Comparison of ENCODE assay signal across 8 cellular contexts in genomic region chr15:72306211-72306785, GRCh38. TPM values are rescaled to one million over a fixed set of nuclear protein-coding genes. Genes with fewer than 3 reads are reported as not detected.
DNase-seq lines count a peak whose midpoint lies in the region; ATAC-seq lines count a peak whose summit lies in the region.

No MANE protein-coding gene starts in this region.

- no peaks in the 10 kb centered on the region for H3K9me3 Mint-ChIP-seq in stimulated activated effector memory CD8-positive, alpha-beta T cell treated with anti-CD3 and anti-CD28 coated beads, Interleukin-12 subunit alpha, Interleukin-12 subunit beta, amount 100 ng/mL, for 72 hours

- H3K4me3 Mint-ChIP-seq in stimulated activated effector memory CD8-positive, alpha-beta T cell treated with anti-CD3 and anti-CD28 coated beads, Interleukin-12 subunit alpha, Interleukin-12 subunit beta, amount 100 ng/mL, for 72 hours, result no peak overlapping the region

- ATAC-seq in stimulated activated effector memory CD8-positive, alpha-beta T cell treated with anti-CD3 and anti-CD28 coated beads, Interleukin-12 subunit alpha, Interleukin-12 subunit beta, amount 100 ng/mL, for 72 hours, result peak; percentile 69
- ATAC-seq in left colon, result no peak
- ATAC-seq in HG02852 (IDR thresholded peaks at IDR 0.05; ENCODE audit: unreplicated experiment), result no peak

- peaks cover 16% of the 10 kb centered on the region for H3K4me1 Mint-ChIP-seq in stimulated activated effector memory CD8-positive, alpha-beta T cell treated with anti-CD3 and anti-CD28 coated beads, Interleukin-12 subunit alpha, Interleukin-12 subunit beta, amount 100 ng/mL, for 72 hours

- H3K27ac Mint-ChIP-seq in stimulated activated effector memory CD8-positive, alpha-beta T cell treated with anti-CD3 and anti-CD28 coated beads, Interleukin-12 subunit alpha, Interleukin-12 subunit beta, amount 100 ng/mL, for 72 hours, result peak overlapping the region; percentile 9

- intact Hi-C loops in left colon (cut with DNase I, micrococcal nuclease), result no loop called here

- no peaks in the 10 kb centered on the region for H3K36me3 Mint-ChIP-seq in stimulated activated effector memory CD8-positive, alpha-beta T cell treated with anti-CD3 and anti-CD28 coated beads, Interleukin-12 subunit alpha, Interleukin-12 subunit beta, amount 100 ng/mL, for 72 hours

- peak; percentile 61 for DNase-seq in CD1c-positive myeloid dendritic cell (ENCODE audit: extremely low spot score)
- peak; percentile 85 for DNase-seq in NCI-H1105 treated with DMSO at 0.1 percent for 48 hours (lab: John Stamatoyannopoulos, UW)
- peak; percentile 44 for DNase-seq in activated CD4-positive, alpha-beta T cell treated with anti-CD3 and anti-CD28 coated beads, Interleukin-2, amount 50 U/mL, for 1 hour
- peak; percentile 68 for DNase-seq in fibroblast of gingiva (ENCODE audit: low read depth)
- no peak for DNase-seq in stimulated activated effector memory CD8-positive, alpha-beta T cell treated with anti-CD3 and anti-CD28 coated beads, Interleukin-12 subunit alpha, Interleukin-12 subunit beta, amount 100 ng/mL, for 72 hours (ENCODE audit: low spot score in 2 of 2)
- no peak for DNase-seq in left colon
- no peak for DNase-seq in D341Med (ENCODE audit: low spot score)

RNA-seq across cellular contexts. Expression of gene CELF6, which starts 13.7 kb away (rescaled TPM):
- 1 to 10 TPM; 1.1 to 1.2 TPM for total RNA-seq in left colon

RNA-seq across cellular contexts. Expression of gene PARP6, which starts 33.9 kb away (rescaled TPM):
- total RNA-seq in left colon, result 10 to 100 TPM; 39.1 to 40.8 TPM

Comparison
In these comparisons a context has a peak if more than half of its experiments do, and no peak if none do; other contexts are left out.
1. DNase-seq: peak in CD1c-positive myeloid dendritic cell (single experiment), NCI-H1105 treated with DMSO at 0.1 percent for 48 hours (single experiment), activated CD4-positive, alpha-beta T cell treated with anti-CD3 and anti-CD28 coated beads, Interleukin-2, amount 50 U/mL, for 1 hour (single experiment) and fibroblast of gingiva (single experiment); none in stimulated activated effector memory CD8-positive, alpha-beta T cell treated with anti-CD3 and anti-CD28 coated beads, Interleukin-12 subunit alpha, Interleukin-12 subunit beta, amount 100 ng/mL, for 72 hours (0 of 2), left colon (0 of 2) and D341Med (single experiment).